26 cellular contexts compared by ENCODE assay signal in genomic region chr11:72379384-72380131, GRCh38. TPM values are rescaled to one million over a fixed set of nuclear protein-coding genes. Genes with fewer than 3 reads are reported as not detected.
DNase-seq lines count a peak whose midpoint lies in the region; ATAC-seq and TF ChIP-seq lines count a peak whose summit lies in the region.
"Had no signal": no experiment of that assay in that cellular context is flagged by ENCODE, and none has a peak within 500 bp of the region (broad histone marks: within the 10 kb centered on the region; RNA-seq: fewer than 3 reads in every experiment).

No MANE protein-coding gene starts in this region.

- peaks cover 0 to 14% (median 0%) of the 10 kb centered on the region in 3 donors for H3K9me3 ChIP-seq in gastroesophageal sphincter
- peaks cover 0 to 9% (median 3%) of the 10 kb centered on the region in 4 donors for H3K9me3 ChIP-seq in upper lobe of left lung
- H3K9me3 ChIP-seq in WERI-Rb-1 (ENCODE audit: severe bottlenecking) = peaks cover 5% of the 10 kb centered on the region
- H3K9me3 ChIP-seq: Caco-2 had no signal

- 57 to 70% methylated on average over 3 to 6 of the region's 6 CpGs for WGBS in gastroesophageal sphincter (ENCODE audit: low coverage in 1 of 2), 2 donors
- WGBS in upper lobe of left lung, 2 donors = 71 to 79% methylated on average over 6 of the region's 6 CpGs

- no peaks in the 10 kb centered on the region for H3K36me3 ChIP-seq in gastroesophageal sphincter
- no peaks in the 10 kb centered on the region for H3K36me3 ChIP-seq in rectal smooth muscle tissue (ENCODE audit: control insufficient read depth, insufficient read depth, low read length)
- H3K36me3 ChIP-seq in upper lobe of left lung = no peaks in the 10 kb centered on the region
- H3K36me3 ChIP-seq in WERI-Rb-1 = no peaks in the 10 kb centered on the region; the same call in none of the 2 replicates
- H3K36me3 ChIP-seq: brain microvascular endothelial cell, neural progenitor cell, transverse colon had no signal

- TF ChIP-seq EP300 in gastroesophageal sphincter (IDR thresholded peaks at IDR 0.05) (no peak), upper lobe of left lung (IDR thresholded peaks at IDR 0.05) (peak in 1 of 4 donors; percentile 10)

- peaks cover 0 to 40% (median 5%) of the 10 kb centered on the region in 3 donors for H3K4me1 ChIP-seq in gastroesophageal sphincter
- peaks cover 9% of the 10 kb centered on the region for H3K4me1 ChIP-seq in rectal smooth muscle tissue (ENCODE audit: control insufficient read depth, insufficient read depth, low read length)
- peaks cover 0 to 20% (median 4%) of the 10 kb centered on the region in 4 donors for H3K4me1 ChIP-seq in upper lobe of left lung
- H3K4me1 ChIP-seq: Caco-2, neural progenitor cell had no signal

- peak overlapping the region in 3 of 4 donors; percentile 10 to 42 (median 15) for H3K27ac ChIP-seq in gastroesophageal sphincter
- peak overlapping the region; percentile 10 for H3K27ac ChIP-seq in rectal smooth muscle tissue (ENCODE audit: low read depth, low read length)
- peak overlapping the region; percentile 56 to 67 (median 58) for H3K27ac ChIP-seq in upper lobe of left lung
- no peak overlapping the region for H3K27ac ChIP-seq in WERI-Rb-1
- H3K27ac ChIP-seq: brain microvascular endothelial cell, hepatocyte, neural progenitor cell had no signal

- TF ChIP-seq POLR2A in gastroesophageal sphincter (IDR thresholded peaks at IDR 0.05) (no peak), upper lobe of left lung (IDR thresholded peaks at IDR 0.05) (no peak)

- no peak overlapping the region for H3K4me3 ChIP-seq in gastroesophageal sphincter
- H3K4me3 ChIP-seq in rectal smooth muscle tissue (ENCODE audit: low read length) = no peak overlapping the region
- no peak overlapping the region for H3K4me3 ChIP-seq in upper lobe of left lung
- no peak overlapping the region for H3K4me3 ChIP-seq in WERI-Rb-1 (ENCODE audit: low read depth, low read length)
- H3K4me3 ChIP-seq: hepatocyte, neural progenitor cell, smooth muscle cell, transverse colon had no signal

- no peak for DNase-seq in left cardiac atrium
- DNase-seq in cardiac septum (ENCODE audit: low spot score) = no peak
- peak in 1 of 2 donors; percentile 29 for DNase-seq in upper lobe of left lung
- no peak for DNase-seq in stimulated activated CD4-positive, alpha-beta T cell treated with anti-CD3 and anti-CD28 coated beads, Interleukin-4, amount 100 ng/mL, for 1 hour
- DNase-seq in WERI-Rb-1 = no peak
- DNase-seq in stimulated activated CD4-positive, alpha-beta T cell treated with anti-CD3 and anti-CD28 coated beads, Interleukin-1b, Interleukin-23, amount 100 ng/mL, for 48 hours = no peak
- DNase-seq: activated CD8-positive, alpha-beta T cell treated with anti-CD3 and anti-CD28 coated beads for 36 hours; activated naive CD4-positive, alpha-beta T cell treated with anti-CD3 and anti-CD28 coated beads, Interleukin-2, amount 10 ng/mL, durations not matched to agents 7 days and 5 days; brain microvascular endothelial cell; Caco-2; DMS53; GDM1; H7; NCI-H1417 treated with DMSO at 0.1 percent for 48 hours; NCI-H2081; NCI-H2227 treated with DMSO at 0.1 percent for 48 hours; NCI-H748 treated with DMSO at 0.1 percent for 48 hours; stimulated activated CD8-positive, alpha-beta memory T cell treated with anti-CD3 and anti-CD28 coated beads, Interleukin-4, amount 100 ng/mL, for 48 hours; stimulated activated naive CD8-positive, alpha-beta T cell treated with anti-CD3 and anti-CD28 coated beads, Interleukin-15, amount 100 ng/mL, for 72 hours had no signal

- intact Hi-C loops in left cardiac atrium (cut with DNase I) = no loop called here
- intact Hi-C loops in cardiac septum (cut with DNase I) = no loop called here

- ATAC-seq in left cardiac atrium (peak; percentile 19 to 40), gastroesophageal sphincter (no peak), upper lobe of left lung (ENCODE audit: low FRiP score in 2 of 2) (peak; percentile 17 to 60)
- ATAC-seq: activated CD8-positive, alpha-beta T cell treated with anti-CD3 and anti-CD28 coated beads for 36 hours; activated T-helper 17 cell treated with anti-CD3 and anti-CD28 coated beads, Interleukin-2, amount 50 U/mL, for 72 hours; stimulated activated naive CD8-positive, alpha-beta T cell treated with anti-CD3 and anti-CD28 coated beads, Interleukin-15, amount 100 ng/mL, for 72 hours had no signal

- no peaks in the 10 kb centered on the region for H3K27me3 ChIP-seq in gastroesophageal sphincter
- H3K27me3 ChIP-seq in rectal smooth muscle tissue (ENCODE audit: control insufficient read depth, insufficient read depth, low read length) = no peaks in the 10 kb centered on the region
- no peaks in the 10 kb centered on the region for H3K27me3 ChIP-seq in upper lobe of left lung
- no peaks in the 10 kb centered on the region for H3K27me3 ChIP-seq in WERI-Rb-1 (ENCODE audit: insufficient read depth, low read depth, severe bottlenecking)
- H3K27me3 ChIP-seq: brain microvascular endothelial cell, hepatocyte, neural progenitor cell, transverse colon had no signal

- TF ChIP-seq CTCF in gastroesophageal sphincter (IDR thresholded peaks at IDR 0.05) (no peak), upper lobe of left lung (IDR thresholded peaks at IDR 0.05) (no peak), WERI-Rb-1 (IDR thresholded peaks at IDR 0.05; ENCODE audit: low read depth, low read length) (no peak)

- H3K9ac ChIP-seq in rectal smooth muscle tissue (ENCODE audit: low read length) = no peak overlapping the region
- H3K9ac ChIP-seq: neural progenitor cell had no signal

RNA-seq across cellular contexts. Expression of gene CLPB, which starts 54.8 kb away (rescaled TPM):
- total RNA-seq in left cardiac atrium = 10 to 100 TPM; 19.9 to 21.8 TPM
- total RNA-seq in cardiac septum = 16.7 TPM
- total RNA-seq in gastroesophageal sphincter = 10 to 100 TPM; 19.4 to 30.4 (median 23.4) TPM
- total RNA-seq in upper lobe of left lung = 10 to 100 TPM; 18.9 to 31.4 (median 26.8) TPM
